In genomic region chr7:48587475-48587874, GRCh38 we compare ENCODE assay signal across 28 cellular contexts.
"Had no signal": no experiment of that assay in that cellular context is flagged by ENCODE, and none has a peak within 500 bp of the region (broad histone marks: within the 10 kb centered on the region; RNA-seq: fewer than 3 reads in every experiment).

No MANE protein-coding gene starts in this region.

- DNase-seq: colonic mucosa; cortex of kidney; dermis blood vessel endothelial cell; dorsolateral prefrontal cortex; effector CD4-positive, alpha-beta T cell; effector CD8-positive, alpha-beta T cell; effector memory CD4-positive, alpha-beta T cell; effector memory CD8-positive, alpha-beta T cell; endodermal cell; erythroblast; esophagus squamous epithelium; foreskin fibroblast; foreskin keratinocyte; foreskin melanocyte; gastrocnemius medialis; glutamatergic neuron; head of caudate nucleus; heart left ventricle; heart right ventricle had no signal

- H3K4me3 ChIP-seq: colonic mucosa, coronary artery, dorsolateral prefrontal cortex, esophagus muscularis mucosa, esophagus squamous epithelium, gastrocnemius medialis, gastroesophageal sphincter, heart left ventricle, heart right ventricle had no signal

- FAIRE-seq: colon, endometrium, endothelial cell of umbilical vein, frontal cortex had no signal

- H3K27me3 ChIP-seq: colonic mucosa, dorsolateral prefrontal cortex, esophagus muscularis mucosa, esophagus squamous epithelium, foreskin keratinocyte, gastrocnemius medialis, gastroesophageal sphincter, heart left ventricle, heart right ventricle had no signal

- H3K27ac ChIP-seq: colonic mucosa, coronary artery, dorsolateral prefrontal cortex, epithelial cell of prostate, esophagus muscularis mucosa, esophagus squamous epithelium, foreskin keratinocyte, gastrocnemius medialis, gastroesophageal sphincter, heart left ventricle, heart right ventricle had no signal

- H3K36me3 ChIP-seq: colonic mucosa, esophagus muscularis mucosa, esophagus squamous epithelium, gastrocnemius medialis, gastroesophageal sphincter, heart left ventricle, heart right ventricle had no signal

- ATAC-seq: effector memory CD8-positive, alpha-beta T cell; esophagus mucosa; foreskin keratinocyte; gastrocnemius medialis; gastroesophageal sphincter; heart left ventricle; heart right ventricle had no signal

- H3K4me1 ChIP-seq: colonic mucosa, esophagus muscularis mucosa, esophagus squamous epithelium, foreskin keratinocyte, gastrocnemius medialis, gastroesophageal sphincter, heart left ventricle, heart right ventricle had no signal

- H3K9me3 ChIP-seq: colonic mucosa, esophagus muscularis mucosa, esophagus squamous epithelium, gastrocnemius medialis, gastroesophageal sphincter, heart left ventricle, heart right ventricle had no signal
